In genomic region chr1:64676386-64676785, GRCh38 we compare ENCODE assay signal across 19 cellular contexts.
"Had no signal": no experiment of that assay in that cellular context is flagged by ENCODE, and none has a peak within 500 bp of the region (broad histone marks: within the 10 kb centered on the region; RNA-seq: fewer than 3 reads in every experiment).

No MANE protein-coding gene starts in this region.

- H3K4me3 ChIP-seq: MG63 had no signal

- H3K9me3 ChIP-seq: MG63 had no signal

- DNase-seq: Kasumi-1, MG63, MV-4-11, NCI-H1048, NCI-H1092, NCI-H1092 treated with DMSO at 0.1 percent for 48 hours, NCI-H1105, NCI-H1436, NCI-H1436 treated with DMSO at 0.1 percent for 48 hours, NCI-H187, NCI-H187 treated with DMSO at 0.1 percent for 48 hours, NCI-H1930, NCI-H2081, NCI-H2081 treated with DMSO at 0.1 percent for 48 hours, NCI-H2107, NCI-H2227 treated with DMSO at 0.1 percent for 48 hours, NCI-H226, NCI-H345, NCI-H446 treated with DMSO at 0.1 percent for 48 hours had no signal

- H3K36me3 ChIP-seq: MG63 had no signal

- H3K27me3 ChIP-seq: MG63 had no signal
